In genomic region chr14:22520786-22521185, GRCh38 we compare ENCODE assay signal across 1 cellular context.
TF ChIP-seq lines count a peak whose summit lies in the region.

No MANE protein-coding gene starts in this region.

TF ChIP-seq in IMR-90, 13 proteins besides CTCF, POLR2A, EP300 and RAD21:
- TF ChIP-seq ELK1 (IDR thresholded peaks at IDR 0.05; ENCODE audit: borderline replicate concordance, low read depth, low read length) = no peak
TF ChIP-seq in IMR-90: peak in this region for 0.
